In genomic region chr2:102240640-102241370, GRCh38 we compare ENCODE assay signal across 8 cellular contexts. TPM values are rescaled to one million over a fixed set of nuclear protein-coding genes. Genes with fewer than 3 reads are reported as not detected.
A peak's percentile ranks its signal among the peaks of the same experiment; 100 is the strongest.
DNase-seq lines count a peak whose midpoint lies in the region; ATAC-seq and TF ChIP-seq lines count a peak whose summit lies in the region.

No MANE protein-coding gene starts in this region.

- CTCF ChIA-PET in T-cell (lab: Charles Lee): interaction anchor here (0.5 to 5.5 kb wide), 70 partner anchors 8 to 1237 kb away, joined by 3 to 40 read pairs (median 4); no protein-coding TSS in a partner anchor

- TF ChIP-seq CTCF in GM12872 (IDR thresholded peaks at IDR 0.05; ENCODE audit: insufficient read depth, low read depth, low read length) (peak; percentile 99), adrenal gland (IDR thresholded peaks at IDR 0.05) (peak; percentile 96 to 99 (median 98)), left ventricle myocardium inferior (IDR thresholded peaks at IDR 0.05; ENCODE audit: borderline replicate concordance) (peak; percentile 99)

- no peaks in the 10 kb centered on the region for H3K27me3 ChIP-seq in adrenal gland
- H3K27me3 ChIP-seq in left ventricle myocardium inferior (ENCODE audit: low read depth): peaks cover 7% of the 10 kb centered on the region
- no peaks in the 10 kb centered on the region for H3K27me3 ChIP-seq in rectal smooth muscle tissue (ENCODE audit: control insufficient read depth, insufficient read depth, low read length)
- H3K27me3 ChIP-seq in aorta (ENCODE audit: control insufficient read depth in 1 of 2, insufficient read depth in 2 of 2, low read length in 1 of 2): no peaks in the 10 kb centered on the region

- peak overlapping the region; percentile 78 to 83 for H3K27ac Mint-ChIP-seq in T-cell

- H3K27ac ChIP-seq in adrenal gland: peak overlapping the region; percentile 83 to 93 (median 86)
- H3K27ac ChIP-seq in left ventricle myocardium inferior (replicated peaks): peak overlapping the region; percentile 88
- H3K27ac ChIP-seq in rectal smooth muscle tissue (ENCODE audit: low read depth, low read length): peak overlapping the region; percentile 54
- peak overlapping the region in 1 of 2 donors; percentile 48 for H3K27ac ChIP-seq in aorta (ENCODE audit: low read depth in 1 of 2, low read length in 2 of 2)

- DNase-seq in NCI-H1092 (lab: John Stamatoyannopoulos, UW) (peak; percentile 5), T-cell (peak; percentile 55 to 90 (median 78)), adrenal gland (peak; percentile 92 to 97 (median 95)), left ventricle myocardium inferior (peak; percentile 91), aorta (peak; percentile 94 to 97)

- peaks cover 8 to 30% (median 23%) of the 10 kb centered on the region in 3 donors for H3K4me1 Mint-ChIP-seq in T-cell

- POLR2A ChIA-PET in T-cell (lab: Charles Lee): interaction anchor here (0.5 to 0.9 kb wide), 5 partner anchors 11 to 473 kb away, joined by 3 to 12 read pairs (median 4); no protein-coding TSS in a partner anchor

- peak in 1 of 2 donors; percentile 53 for TF ChIP-seq POLR2A in adrenal gland (IDR thresholded peaks at IDR 0.05)

- no peaks in the 10 kb centered on the region for H3K36me3 ChIP-seq in adrenal gland (replicated peaks in 1 of 2)
- H3K36me3 ChIP-seq in left ventricle myocardium inferior: no peaks in the 10 kb centered on the region
- H3K36me3 ChIP-seq in rectal smooth muscle tissue (ENCODE audit: control insufficient read depth, insufficient read depth, low read length): no peaks in the 10 kb centered on the region
- no peaks in the 10 kb centered on the region for H3K36me3 ChIP-seq in aorta (ENCODE audit: control insufficient read depth in 1 of 2, insufficient read depth in 2 of 2, low read length in 1 of 2)

- ATAC-seq in HG02610 (IDR thresholded peaks at IDR 0.05; ENCODE audit: unreplicated experiment): peak; percentile 75
- ATAC-seq in T-cell (replicated peaks in 1 of 4): peak; percentile 89 to 97 (median 95)
- ATAC-seq in aorta (ENCODE audit: low FRiP score): peak; percentile 94

- 11 to 16% (median 13%) methylated on average over 20 to 22 of the region's 22 CpGs for WGBS in adrenal gland, 4 donors
- WGBS in aorta, 2 donors: 12 to 13% methylated on average over 22 of the region's 22 CpGs

- intact Hi-C loops in adrenal gland (cut with DNase I) (loop anchor here (5.0 to 10.0 kb wide), 3 partner anchors 204 to 356 kb away; no protein-coding TSS in a partner anchor), left ventricle myocardium inferior (cut with micrococcal nuclease) (loop anchor here (5.0 kb wide), 2 partner anchors 59 to 219 kb away; no protein-coding TSS in a partner anchor), aorta (cut with DNase I) (loop anchor here (1.0 to 10.0 kb wide), 5 partner anchors 44 to 359 kb away; no protein-coding TSS in a partner anchor)

- no peaks in the 10 kb centered on the region for H3K9me3 Mint-ChIP-seq in T-cell

- H3K9ac ChIP-seq in rectal smooth muscle tissue (ENCODE audit: low read length): peak overlapping the region; percentile 10

- H3K4me1 ChIP-seq in adrenal gland (replicated peaks in 1 of 2): peaks cover 0 to 6% of the 10 kb centered on the region in 2 donors
- H3K4me1 ChIP-seq in left ventricle myocardium inferior: peaks cover 31% of the 10 kb centered on the region
- peaks cover 4% of the 10 kb centered on the region for H3K4me1 ChIP-seq in rectal smooth muscle tissue (ENCODE audit: control insufficient read depth, insufficient read depth, low read length)
- H3K4me1 ChIP-seq in aorta (ENCODE audit: control insufficient read depth in 1 of 2, insufficient read depth in 2 of 2, low read length in 2 of 2): no peaks in the 10 kb centered on the region

- H3K27me3 Mint-ChIP-seq in T-cell: peaks cover 3% of the 10 kb centered on the region in 2 donors

- peak overlapping the region in 1 of 3 donors; percentile 21 for H3K4me3 Mint-ChIP-seq in T-cell

- H3K4me3 ChIP-seq in adrenal gland: peak overlapping the region in 1 of 4 donors; percentile 36
- peak overlapping the region; percentile 36 for H3K4me3 ChIP-seq in left ventricle myocardium inferior
- no peak overlapping the region for H3K4me3 ChIP-seq in rectal smooth muscle tissue (ENCODE audit: low read length)
- H3K4me3 ChIP-seq in aorta (ENCODE audit: low read length in 2 of 2): no peak overlapping the region

- H3K36me3 Mint-ChIP-seq in T-cell: no peaks in the 10 kb centered on the region

- H3K9me3 ChIP-seq in adrenal gland (replicated peaks in 1 of 3) (no peaks in the 10 kb centered on the region), left ventricle myocardium inferior (replicated peaks) (no peaks in the 10 kb centered on the region), aorta (ENCODE audit: control insufficient read depth, low read length) (no peaks in the 10 kb centered on the region)

RNA-seq across cellular contexts. Expression of gene IL1RL2, which starts 54.0 kb away (rescaled TPM):
- total RNA-seq in T-cell (not detected), adrenal gland (1 to 10 TPM; 1.1 to 4.6 (median 1.9) TPM), left ventricle myocardium inferior (0.30 TPM), aorta (1 to 10 TPM in 1 of 2 donors, under 1 TPM in 1; 0.54 to 1.8 TPM)
- polyA plus RNA-seq in adrenal gland (1 to 10 TPM; 1.2 to 4.0 (median 1.5) TPM), aorta (under 1 TPM in 1 of 2 donors, not detected in 1; 0.54 TPM)

Comparison
In these comparisons a context has a peak if more than half of its experiments do, and no peak if none do; other contexts are left out.
1. DNase-seq: peak in every context shown above with its lines; median percentile 96 in aorta; 95 in adrenal gland; 91 in left ventricle myocardium inferior; 78 in T-cell; 5 in NCI-H1092.